2 cellular contexts compared by ENCODE assay signal in the genomic region with DNA sequence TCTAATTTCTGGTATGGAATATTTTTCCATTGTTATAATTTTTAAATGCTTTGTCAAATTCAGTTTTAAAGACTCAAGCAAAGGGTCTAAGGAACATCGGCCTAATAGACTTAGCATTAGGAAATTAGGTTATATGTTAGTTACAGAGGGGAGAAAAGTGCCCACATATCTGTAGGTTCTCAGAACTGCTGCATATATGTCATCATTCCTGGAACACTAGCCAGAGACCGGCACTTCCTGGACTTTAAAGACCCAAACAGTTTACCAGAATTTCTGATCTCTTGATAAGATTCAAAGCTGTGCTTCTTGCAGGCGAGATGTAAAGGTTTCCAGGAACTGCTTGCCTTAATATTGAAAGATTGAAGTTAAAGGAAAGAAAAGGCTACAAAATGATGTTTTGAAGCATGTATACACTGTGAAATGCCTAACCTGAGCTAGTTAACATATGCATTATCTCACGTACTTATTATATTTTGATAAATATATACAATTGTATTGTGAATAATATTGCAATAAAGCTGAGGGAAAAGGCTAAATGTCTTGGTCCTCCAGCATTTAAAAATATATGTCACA.
TF ChIP-seq lines count a peak whose summit lies in the region.

No MANE protein-coding gene starts in this region.

TF ChIP-seq in SK-N-SH, 30 proteins besides CTCF, POLR2A, EP300 and RAD21:
- peak; percentile 43; the same call in 1 of the 2 replicates for TF ChIP-seq TCF12 (IDR thresholded peaks at IDR 0.05)
- TF ChIP-seq MXI1 (IDR thresholded peaks at IDR 0.05; ENCODE audit: low read depth, low read length): no peak

TF ChIP-seq in endothelial cell of umbilical vein, 7 proteins besides CTCF, POLR2A, EP300 and RAD21:
- TF ChIP-seq JUN (IDR thresholded peaks at IDR 0.05; ENCODE audit: borderline replicate concordance, insufficient read depth, insufficient read length, low read depth) (no peak), FOS (IDR thresholded peaks at IDR 0.05; ENCODE audit: borderline replicate concordance, insufficient read depth, low read length) (no peak), GATA2 (IDR thresholded peaks at IDR 0.05; ENCODE audit: insufficient read depth, insufficient read length, low read depth, low read length) (no peak), MYC (IDR thresholded peaks at IDR 0.05; ENCODE audit: low read depth, low read length) (no peak), EZH2 (IDR thresholded peaks at IDR 0.05; ENCODE audit: borderline replicate concordance, low read depth, low read length, severe bottlenecking) (no peak), POLR2AphosphoS5 (IDR thresholded peaks at IDR 0.05; ENCODE audit: insufficient read depth, low read depth, low read length) (no peak)
- TF ChIP-seq, protein P1, sequence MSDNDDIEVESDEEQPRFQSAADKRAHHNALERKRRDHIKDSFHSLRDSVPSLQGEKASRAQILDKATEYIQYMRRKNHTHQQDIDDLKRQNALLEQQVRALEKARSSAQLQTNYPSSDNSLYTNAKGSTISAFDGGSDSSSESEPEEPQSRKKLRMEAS (IDR thresholded peaks at IDR 0.05; ENCODE audit: insufficient read depth, insufficient read length): no peak
TF ChIP-seq in endothelial cell of umbilical vein: peak in this region for 0.
